Comparison of ENCODE assay signal across 23 cellular contexts in the genomic region with DNA sequence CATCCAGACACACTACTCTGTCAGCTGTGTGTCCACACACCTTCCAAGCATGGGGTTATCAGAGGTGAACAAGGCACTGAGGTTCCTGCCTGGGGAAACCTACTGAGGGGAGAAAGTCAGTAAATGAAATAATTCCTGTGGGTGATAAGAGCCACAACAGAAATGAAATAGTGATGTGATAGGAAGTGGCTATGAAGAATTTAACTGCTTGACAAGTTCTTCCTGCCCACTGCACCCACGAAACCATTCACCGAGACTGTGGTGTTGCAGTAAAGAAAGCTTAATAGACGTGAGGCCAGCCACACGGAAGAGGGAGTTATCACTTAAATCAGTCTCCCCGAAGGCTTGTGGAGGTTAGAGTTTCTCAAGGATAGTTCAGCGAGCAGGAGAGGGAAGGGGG.
A peak's percentile ranks its signal among the peaks of the same experiment; 100 is the strongest.
DNase-seq lines count a peak whose midpoint lies in the region; ATAC-seq, FAIRE-seq and TF ChIP-seq lines count a peak whose summit lies in the region.
"Had no signal": no experiment of that assay in that cellular context is flagged by ENCODE, and none has a peak within 500 bp of the region (broad histone marks: within the 10 kb centered on the region; RNA-seq: fewer than 3 reads in every experiment).

No MANE protein-coding gene starts in this region.

- H3K4me1 Mint-ChIP-seq in neural crest cell = peaks cover 19% of the 10 kb centered on the region
- H3K4me1 Mint-ChIP-seq: B cell had no signal

- H3K4me2 ChIP-seq in A549 = no peak overlapping the region
- H3K4me2 ChIP-seq: GM23338 had no signal

- TF ChIP-seq CTCF in A549 (IDR thresholded peaks at IDR 0.05) (no peak), GM12865 (IDR thresholded peaks at IDR 0.05; ENCODE audit: insufficient read depth, low read depth, low read length, missing control alignments) (no peak), neural crest cell (conservative IDR thresholded peaks at IDR 0.05) (no peak), omental fat pad (IDR thresholded peaks at IDR 0.05) (no peak)

- peaks cover 8% of the 10 kb centered on the region; the same call in 1 of the 3 replicates for H3K9me3 ChIP-seq in A549
- H3K9me3 ChIP-seq: Caco-2 had no signal

- H3K4me3 ChIP-seq in A549 (no peak overlapping the region), GM12865 (ENCODE audit: low read depth, low read length) (no peak overlapping the region)
- H3K4me3 ChIP-seq: GM23338 had no signal

- CTCF ChIA-PET in A549 (lab: Yijun Ruan, JAX) = interaction anchor here (1.3 kb wide), 1 partner anchor 19 kb away, joined by 3 read pairs; no protein-coding TSS in a partner anchor

- FAIRE-seq in A549 (lab: Jason Lieb, UNC) (peak; percentile 18), RCC 7860 (lab: Jason Lieb, UNC) (no peak)
- FAIRE-seq: D721Med, G401.6, GM12892, GM18507, H54, HTR-8/SVneo had no signal

- peaks cover 2% of the 10 kb centered on the region for H3K9me3 Mint-ChIP-seq in neural crest cell
- H3K9me3 Mint-ChIP-seq: GM23338, HFFc6 had no signal

- no peaks in the 10 kb centered on the region for H3K36me3 Mint-ChIP-seq in neural crest cell (ENCODE audit: low read depth)

- no peak for TF ChIP-seq RAD21 in A549 (conservative IDR thresholded peaks at IDR 0.05 in 1 of 2, IDR thresholded peaks at IDR 0.05 in 1 of 2)

- no peak for DNase-seq in A549 (ENCODE audit: low read depth in 1 of 2, low spot score in 1 of 2)
- DNase-seq in GM12865 (ENCODE audit: low read depth) = peak; percentile 48
- peak; percentile 5 for DNase-seq in RCC 7860 (ENCODE audit: low spot score)
- DNase-seq in neural crest cell (ENCODE audit: low read depth, low spot score) = no peak
- no peak for DNase-seq in NCI-H1048 (lab: John Stamatoyannopoulos, UW)
- no peak for DNase-seq in omental fat pad (ENCODE audit: low spot score)
- no peak for DNase-seq in NAMALWA (ENCODE audit: low spot score)
- no peak for DNase-seq in substantia nigra (lab: John Stamatoyannopoulos, UW)
- DNase-seq: 8988T; Caco-2; CD4-positive, alpha-beta T cell; HCEC 1CT; HFFc6; IMR-90 had no signal

- 3% methylated on average over 6 of the region's 6 CpGs for WGBS in A549 (ENCODE audit: missing lambda C conversion rate)

- no peaks in the 10 kb centered on the region for H3K27me3 Mint-ChIP-seq in neural crest cell (ENCODE audit: low read depth)
- H3K27me3 Mint-ChIP-seq: B cell had no signal

- H3K4me3 Mint-ChIP-seq in neural crest cell = no peak overlapping the region
- H3K4me3 Mint-ChIP-seq: B cell; CD4-positive, alpha-beta T cell; GM23338; HFFc6 had no signal

- ATAC-seq in A549 (no peak), omental fat pad (ENCODE audit: low FRiP score) (no peak)
- ATAC-seq: GM23338 had no signal

- TF ChIP-seq EP300 in A549 (IDR thresholded peaks at IDR 0.05) = no peak

- no peak for TF ChIP-seq POLR2A in A549 (IDR thresholded peaks at IDR 0.05; ENCODE audit: low read length)

- H3K27ac Mint-ChIP-seq in neural crest cell (ENCODE audit: unreplicated experiment) = peak overlapping the region; percentile 7
- H3K27ac Mint-ChIP-seq: B cell; CD4-positive, alpha-beta T cell; GM23338; HFFc6 had no signal

- H3K4me1 ChIP-seq in A549 = no peaks in the 10 kb centered on the region
- H3K4me1 ChIP-seq: Caco-2 had no signal

- no peak overlapping the region for H3K27ac ChIP-seq in A549
- H3K27ac ChIP-seq in substantia nigra (ENCODE audit: low read depth, low read length, poor library complexity, severe bottlenecking) = no peak overlapping the region
- H3K27ac ChIP-seq: C4-2B had no signal

- POLR2A ChIA-PET in A549 (lab: Yijun Ruan, JAX) = no interaction called here

TF ChIP-seq in A549, 52 proteins besides CTCF, POLR2A, EP300 and RAD21:
- TF ChIP-seq KDM1A (IDR thresholded peaks at IDR 0.05; ENCODE audit: low read depth) (no peak), HEYL (CRISPR knock-in tag; IDR thresholded peaks at IDR 0.05) (no peak), CHD2 (IDR thresholded peaks at IDR 0.05; ENCODE audit: low read length, partially characterized antibody) (no peak), PHF8 (IDR thresholded peaks at IDR 0.05; ENCODE audit: borderline replicate concordance, low read depth) (no peak), E2F6 (IDR thresholded peaks at IDR 0.05; ENCODE audit: borderline replicate concordance, low read depth) (no peak)

Comparison
In these comparisons a context has a peak if more than half of its experiments do, and no peak if none do; other contexts are left out.
1. DNase-seq: peak in GM12865 (single experiment) and RCC 7860 (single experiment); none in A549 (0 of 2), neural crest cell (single experiment), NCI-H1048 (single experiment), omental fat pad (single experiment), NAMALWA (single experiment) and substantia nigra (0 of 49).